In the genomic region with DNA sequence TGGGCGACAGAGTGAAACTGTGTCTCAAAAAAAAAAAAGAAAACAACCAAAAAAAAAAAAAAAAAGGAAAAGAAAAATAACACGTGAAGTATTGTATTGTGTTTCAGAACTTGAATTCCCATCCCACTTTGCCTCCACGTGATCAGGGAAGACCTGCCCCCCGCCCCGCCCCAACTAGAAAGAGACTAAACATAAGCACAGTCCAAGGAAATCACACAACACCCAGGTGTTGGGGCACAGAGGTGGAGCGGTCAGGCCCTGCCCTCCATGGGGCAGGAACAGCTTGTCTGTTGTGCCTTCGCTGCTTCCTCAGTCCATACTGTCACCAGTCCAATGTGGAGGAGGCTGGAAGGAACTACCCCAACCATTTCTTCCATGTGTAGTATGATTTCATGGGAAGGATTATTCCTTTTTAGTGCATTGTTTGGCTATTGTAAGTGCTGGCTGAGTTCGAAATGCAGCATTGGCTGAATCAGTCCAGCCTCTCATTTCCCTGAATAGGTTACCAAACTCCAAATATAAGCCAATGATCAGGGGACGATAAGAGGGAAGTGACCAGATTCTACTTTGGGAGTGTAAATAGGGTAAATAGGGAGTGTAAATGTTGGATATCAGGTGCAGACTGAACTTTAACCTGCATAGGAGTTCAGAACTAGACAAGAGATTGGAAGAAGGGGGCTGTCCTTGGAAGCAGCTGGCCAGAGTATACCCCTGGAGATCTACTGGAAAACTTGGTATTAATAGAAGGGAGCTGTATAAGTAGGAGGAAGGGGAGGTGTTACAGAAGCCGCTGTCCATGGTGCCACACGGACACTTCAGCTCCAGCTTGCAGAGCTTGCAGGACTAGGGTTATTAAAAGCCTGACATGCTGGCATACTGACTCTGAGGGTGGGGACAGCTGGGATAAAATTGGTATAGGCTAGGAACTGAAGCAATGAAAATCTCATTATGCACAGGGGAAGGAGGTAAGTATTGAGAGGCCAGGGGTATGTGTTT, we compare ENCODE assay signal across 11 cellular contexts. TPM values are rescaled to one million over a fixed set of nuclear protein-coding genes. Genes with fewer than 3 reads are reported as not detected.
DNase-seq lines count a peak whose midpoint lies in the region; ATAC-seq and TF ChIP-seq lines count a peak whose summit lies in the region.
"Had no signal": no experiment of that assay in that cellular context is flagged by ENCODE, and none has a peak within 500 bp of the region (broad histone marks: within the 10 kb centered on the region; RNA-seq: fewer than 3 reads in every experiment).

No MANE protein-coding gene starts in this region.

- no peak for ATAC-seq in HG03571 (IDR thresholded peaks at IDR 0.05; ENCODE audit: unreplicated experiment)

- peak; percentile 42 for DNase-seq in ACHN
- DNase-seq in HT-29 (ENCODE audit: low spot score) = peak; percentile 48
- peak; percentile 43 for DNase-seq in astrocyte of the spinal cord (ENCODE audit: low read depth, low spot score)
- peak; percentile 67 for DNase-seq in iPS-NIHi7 (ENCODE audit: extremely low spot score)
- no peak for DNase-seq in NCI-H2029 treated with DMSO at 0.1 percent for 48 hours (lab: John Stamatoyannopoulos, UW)
- DNase-seq in DMS53 (lab: John Stamatoyannopoulos, UW) = no peak
- no peak for DNase-seq in NCI-H2107 treated with DMSO at 0.1 percent for 48 hours (lab: John Stamatoyannopoulos, UW; ENCODE audit: unreplicated experiment)
- DNase-seq: activated naive CD4-positive, alpha-beta T cell treated with Interleukin-2 at 50 U/mL for 16 hours; C1 segment of cervical spinal cord; stimulated activated CD4-positive, alpha-beta T cell treated with anti-CD3 and anti-CD28 coated beads, Interleukin-2, amount 100 ng/mL, for 48 hours had no signal

- TF ChIP-seq CTCF in astrocyte of the spinal cord (IDR thresholded peaks at IDR 0.05; ENCODE audit: low read depth, low read length) = no peak

- in situ Hi-C loops in ACHN (cut with HindIII; ENCODE audit: low pct_ligation_motif_present, low pct_unique_long_range_greater_than_20kb, low sequenced_read_pairs) = no loop called here
- in situ Hi-C loops in astrocyte of the spinal cord (cut with HindIII; ENCODE audit: low sequenced_read_pairs) = no loop called here

- H3K4me3 ChIP-seq in astrocyte of the spinal cord (ENCODE audit: low read depth, low read length) = no peak overlapping the region

RNA-seq across cellular contexts. Expression of gene TANGO6, which starts 50.7 kb away (rescaled TPM):
- 2.7 and 3.6 TPM in 2 replicates for total RNA-seq in HT-29 (2014; rRNA removed; shearing (Covaris generic))

Comparison
In these comparisons a context has a peak if more than half of its experiments do, and no peak if none do; other contexts are left out.
1. DNase-seq: peak in ACHN (single experiment), HT-29 (single experiment), astrocyte of the spinal cord (single experiment) and iPS-NIHi7 (single experiment); none in NCI-H2029 treated with DMSO at 0.1 percent for 48 hours (single experiment), DMS53 (single experiment) and NCI-H2107 treated with DMSO at 0.1 percent for 48 hours (single experiment).